In genomic region chr9:37903581-37903830, GRCh38 we compare ENCODE assay signal across 8 cellular contexts. TPM values are rescaled to one million over a fixed set of nuclear protein-coding genes. Genes with fewer than 3 reads are reported as not detected.
DNase-seq lines count a peak whose midpoint lies in the region; ATAC-seq, FAIRE-seq and TF ChIP-seq lines count a peak whose summit lies in the region.

No MANE protein-coding gene starts in this region.

- H3K79me1 ChIP-seq in H1 (ENCODE audit: low read depth, low read length) = peaks cover 3% of the 10 kb centered on the region; the same call in 1 of the 2 replicates

- H3K4ac ChIP-seq in H1 (replicated peaks; ENCODE audit: insufficient read length, low read depth, low read length) = no peak overlapping the region

- DNase-seq in T-helper 2 cell treated with Interferon-gamma antibody and Interleukin-4, amounts not matched to agents 5 μg/mL and 100 μg/mL, for 36 hours (ENCODE audit: low spot score) = no peak
- DNase-seq in T-helper 2 cell = no peak
- no peak for DNase-seq in RWPE1 (ENCODE audit: low spot score)
- DNase-seq in H1 (ENCODE audit: low read depth in 1 of 2, low spot score in 2 of 2) = no peak
- DNase-seq in naive thymus-derived CD4-positive, alpha-beta T cell = peak in 1 of 9 donors; percentile 17
- DNase-seq in SIG-M5 (lab: John Stamatoyannopoulos, UW) = no peak
- DNase-seq in SKM-1 (lab: John Stamatoyannopoulos, UW; ENCODE audit: unreplicated experiment) = no peak

- no peak overlapping the region for H2BK120ac ChIP-seq in H1 (replicated peaks; ENCODE audit: low read depth, low read length)

- H3K27ac Mint-ChIP-seq in T-helper 2 cell treated with Interferon-gamma antibody and Interleukin-4, amounts not matched to agents 5 μg/mL and 100 μg/mL, for 36 hours = peak overlapping the region; percentile 93
- H3K27ac Mint-ChIP-seq in naive thymus-derived CD4-positive, alpha-beta T cell = peak overlapping the region in 8 of 9 donors; percentile 34 to 93 (median 78)

- peaks cover 21% of the 10 kb centered on the region for H3K4me1 Mint-ChIP-seq in T-helper 2 cell treated with Interferon-gamma antibody and Interleukin-4, amounts not matched to agents 5 μg/mL and 100 μg/mL, for 36 hours (ENCODE audit: low read depth)
- H3K4me1 Mint-ChIP-seq in naive thymus-derived CD4-positive, alpha-beta T cell = peaks cover 16 to 41% (median 29%) of the 10 kb centered on the region in 7 donors

- FAIRE-seq in H1 (lab: Jason Lieb, UNC) = no peak

- H4K5ac ChIP-seq in H1 (ENCODE audit: insufficient read length, low read depth, low read length) = no peak overlapping the region

- TF ChIP-seq CTCF in RWPE1 (conservative IDR thresholded peaks at IDR 0.05; ENCODE audit: low read depth) (no peak), H1 (IDR thresholded peaks at IDR 0.05; ENCODE audit: control extremely low read depth in 1 of 3, insufficient read depth in 1 of 3, low read depth in 1 of 3, low read length in 3 of 3) (no peak)

- TF ChIP-seq POLR2A in H1 (IDR thresholded peaks at IDR 0.05; ENCODE audit: control extremely low read depth in 1 of 2, low read depth in 2 of 2, low read length in 2 of 2) = no peak

- no peaks in the 10 kb centered on the region for H3K9me3 ChIP-seq in H1 (ENCODE audit: insufficient read depth in 2 of 2, low read depth in 1 of 2, low read length in 1 of 2)
- H3K9me3 ChIP-seq in naive thymus-derived CD4-positive, alpha-beta T cell (ENCODE audit: control insufficient read depth in 2 of 3, low read length in 3 of 3) = no peaks in the 10 kb centered on the region

- H2BK15ac ChIP-seq in H1 (ENCODE audit: low read length) = no peak overlapping the region

- no peaks in the 10 kb centered on the region for H3K27me3 Mint-ChIP-seq in T-helper 2 cell treated with Interferon-gamma antibody and Interleukin-4, amounts not matched to agents 5 μg/mL and 100 μg/mL, for 36 hours (ENCODE audit: low read depth)
- peaks cover 0 to 4% (median 0%) of the 10 kb centered on the region in 5 donors for H3K27me3 Mint-ChIP-seq in naive thymus-derived CD4-positive, alpha-beta T cell

- no peak overlapping the region for H2BK20ac ChIP-seq in H1 (ENCODE audit: low read length)

- no peak overlapping the region for H2AFZ ChIP-seq in H1 (ENCODE audit: low read length)

- peak overlapping the region; percentile 90 for H3K4me3 Mint-ChIP-seq in T-helper 2 cell treated with Interferon-gamma antibody and Interleukin-4, amounts not matched to agents 5 μg/mL and 100 μg/mL, for 36 hours
- H3K4me3 Mint-ChIP-seq in naive thymus-derived CD4-positive, alpha-beta T cell = peak overlapping the region; percentile 88 to 96 (median 90)

- ATAC-seq in HG02798 (IDR thresholded peaks at IDR 0.05; ENCODE audit: poor library complexity, unreplicated experiment) = peak; percentile 43
- ATAC-seq in naive thymus-derived CD4-positive, alpha-beta T cell = peak; percentile 39

- H3K9ac ChIP-seq in H1 (replicated peaks in 1 of 4; ENCODE audit: extremely low read depth in 1 of 4, low read depth in 3 of 4, low read length in 3 of 4) = peak overlapping the region; percentile 44 to 67 (median 62); a peak in 5 of 7 replicates

- 0 out of 2 replicates have a peak overlapping the region, but pooled peaks have one; percentile 86 for H3K18ac ChIP-seq in H1 (ENCODE audit: extremely low read depth, low read length)

- H3K27ac ChIP-seq in RWPE1 (peak overlapping the region; percentile 93), H1 (ENCODE audit: low read depth, low read length) (no peak overlapping the region; the same call in 1 of the 2 replicates)
- H3K27ac ChIP-seq in naive thymus-derived CD4-positive, alpha-beta T cell (ENCODE audit: low read depth, low read length) = peak overlapping the region; percentile 71

- peaks cover 0 to 10% (median 5%) of the 10 kb centered on the region in 4 experiments; a peak in 5 of 8 replicates for H3K36me3 ChIP-seq in H1 (ENCODE audit: control insufficient read depth in 2 of 4, insufficient read depth in 4 of 4, low read length in 3 of 4)
- peaks cover 0 to 14% (median 7%) of the 10 kb centered on the region in 3 experiments for H3K36me3 ChIP-seq in naive thymus-derived CD4-positive, alpha-beta T cell (ENCODE audit: control insufficient read depth in 2 of 3, insufficient read depth in 3 of 3, low read length in 3 of 3)

- peaks cover 0 to 2% of the 10 kb centered on the region in 2 experiments for H4K20me1 ChIP-seq in H1 (replicated peaks in 1 of 2; ENCODE audit: control insufficient read depth in 1 of 2, insufficient read depth in 2 of 2, low read length in 2 of 2)

- WGBS in H1 (ENCODE audit: extremely low coverage in 1 of 2, insufficient coverage in 1 of 2, insufficient read length in 1 of 2, insufficient replicate concordance in 2 of 2, low coverage in 1 of 2, low lambda C conversion rate in 2 of 2, missing lambda C conversion rate in 1 of 2), 2 experiments = 0% methylated on average over 20 of the region's 20 CpGs; no CpG with 5 or more reads in 1 of the 2 experiments

- H2AK5ac ChIP-seq in H1 (ENCODE audit: low read depth, low read length) = no peak overlapping the region

- H3K4me3 ChIP-seq in H1 (ENCODE audit: extremely low read depth in 1 of 4, insufficient read depth in 2 of 4, low read depth in 3 of 4, low read length in 4 of 4) = peak overlapping the region; percentile 65 to 90 (median 78)
- peak overlapping the region; percentile 69 for H3K4me3 ChIP-seq in naive thymus-derived CD4-positive, alpha-beta T cell (ENCODE audit: low read length)

- peaks cover 10% of the 10 kb centered on the region for H3K36me3 Mint-ChIP-seq in T-helper 2 cell treated with Interferon-gamma antibody and Interleukin-4, amounts not matched to agents 5 μg/mL and 100 μg/mL, for 36 hours (ENCODE audit: low read depth)
- peaks cover 0 to 5% (median 0%) of the 10 kb centered on the region in 5 donors for H3K36me3 Mint-ChIP-seq in naive thymus-derived CD4-positive, alpha-beta T cell

- H3K9me3 Mint-ChIP-seq in T-helper 2 cell treated with Interferon-gamma antibody and Interleukin-4, amounts not matched to agents 5 μg/mL and 100 μg/mL, for 36 hours = no peaks in the 10 kb centered on the region
- no peaks in the 10 kb centered on the region for H3K9me3 Mint-ChIP-seq in naive thymus-derived CD4-positive, alpha-beta T cell

- 0 out of 4 replicates have a peak, but pooled peaks cover 0 to 6% of the 10 kb centered on the region in 2 experiments for H3K79me2 ChIP-seq in H1 (ENCODE audit: control insufficient read depth in 1 of 2, insufficient read depth in 2 of 2, low read length in 2 of 2)

- H3K4me2 ChIP-seq in H1 (ENCODE audit: insufficient read depth in 1 of 2, low read depth in 2 of 2, low read length in 2 of 2) = peak overlapping the region; percentile 90 to 94

- intact Hi-C loops in naive thymus-derived CD4-positive, alpha-beta T cell (cut with micrococcal nuclease) = loop anchor here (1.0 to 5.0 kb wide), 3 partner anchors 118 to 416 kb away; partner anchors contain the start of genes EXOSC3 (in 1 of the 2), FBXO10 (in 1 of the 2) and POLR1E (in 1 of the 2)

- peaks cover 0 to 8% (median 6%) of the 10 kb centered on the region in 4 experiments; a peak in 3 of 7 replicates for H3K4me1 ChIP-seq in H1 (replicated peaks in 1 of 4; ENCODE audit: control insufficient read depth in 3 of 4, insufficient read depth in 4 of 4, low read length in 3 of 4)
- peaks cover 20 to 22% of the 10 kb centered on the region in 2 donors for H3K4me1 ChIP-seq in naive thymus-derived CD4-positive, alpha-beta T cell (ENCODE audit: control insufficient read depth in 2 of 2, insufficient read depth in 2 of 2, low read length in 2 of 2)

- no peak overlapping the region for H3K56ac ChIP-seq in H1 (replicated peaks; ENCODE audit: insufficient read length, low read depth, low read length)

- no peak for TF ChIP-seq RAD21 in H1 (IDR thresholded peaks at IDR 0.05 in 1 of 2, conservative IDR thresholded peaks at IDR 0.05 in 1 of 2; ENCODE audit: low read depth in 2 of 2, low read length in 2 of 2)

- CTCF ChIA-PET in RWPE1 (lab: Yijun Ruan, JAX) (interaction anchor here (0.7 to 2.5 kb wide), 3 partner anchors 10 to 596 kb away, joined by 3 to 6 read pairs (median 3); no protein-coding TSS in a partner anchor), H1 (lab: Charles Lee; ENCODE audit: partially characterized antibody) (interaction anchor here (0.6 to 2.0 kb wide), 9 partner anchors 10 to 458 kb away, joined by 3 to 9 read pairs (median 4); no protein-coding TSS in a partner anchor)
- CTCF ChIA-PET in naive thymus-derived CD4-positive, alpha-beta T cell (lab: Charles Lee) = interaction anchor here (0.9 kb wide), 2 partner anchors 10 to 1741 kb away, joined by 4 read pairs; no protein-coding TSS in a partner anchor

- no peak overlapping the region for H4K8ac ChIP-seq in H1 (ENCODE audit: extremely low read depth, insufficient read depth, low read length)

- TF ChIP-seq EP300 in H1 (IDR thresholded peaks at IDR 0.05; ENCODE audit: borderline replicate concordance in 1 of 2, low read depth in 2 of 2, low read length in 2 of 2) = no peak

- H3K23ac ChIP-seq in H1 (ENCODE audit: insufficient read length) = no peak overlapping the region

- H4K91ac ChIP-seq in H1 (replicated peaks; ENCODE audit: insufficient read length, low read length) = no peak overlapping the region

- H2BK12ac ChIP-seq in H1 (ENCODE audit: low read depth, low read length) = no peak overlapping the region

- H3K14ac ChIP-seq in H1 (ENCODE audit: insufficient read length) = no peak overlapping the region

- peaks cover 0 to 3% (median 0%) of the 10 kb centered on the region in 4 experiments; a peak in 3 of 7 replicates for H3K27me3 ChIP-seq in H1 (replicated peaks in 1 of 4; ENCODE audit: control insufficient read depth in 3 of 4, extremely low read depth in 1 of 4, insufficient read depth in 3 of 4, low read length in 3 of 4)
- no peaks in the 10 kb centered on the region for H3K27me3 ChIP-seq in naive thymus-derived CD4-positive, alpha-beta T cell (ENCODE audit: control insufficient read depth in 2 of 2, insufficient read depth in 2 of 2, low read length in 2 of 2)

- 0 out of 2 replicates have a peak overlapping the region, but pooled peaks have one; percentile 37 for H2BK5ac ChIP-seq in H1 (ENCODE audit: low read depth, low read length)

- H3K23me2 ChIP-seq in H1 (ENCODE audit: low read depth, low read length) = peaks cover 6% of the 10 kb centered on the region

- POLR2A ChIA-PET in RWPE1 (lab: Yijun Ruan, JAX; ENCODE audit: low non-redundant PET) (no interaction called here), H1 (lab: Charles Lee; ENCODE audit: partially characterized antibody) (interaction anchor here (0.8 to 0.9 kb wide), 3 partner anchors 72 to 498 kb away, joined by 3 read pairs; no protein-coding TSS in a partner anchor)
- POLR2A ChIA-PET in naive thymus-derived CD4-positive, alpha-beta T cell (lab: Charles Lee) = interaction anchor here (1.2 to 1.9 kb wide), 2 partner anchors 118 to 166 kb away, joined by 3 to 6 read pairs; partner anchors contain the start of genes EXOSC3 and SHB

RNA-seq across cellular contexts. Expression of gene SLC25A51, which starts 0.4 kb away (rescaled TPM):
- 14.5 and 16.8 TPM in 2 replicates for total RNA-seq in H1 (2021; fragmentation: NEBNext Ultra II Directional; extraction: Animal tissue kit (Norgen Biotek cat#: 25700))
- polyA plus RNA-seq in H1 (2011; rRNA removed) = 5.4 and 8.0 TPM in 2 replicates
- polyA plus RNA-seq in H1 (2011; cell fraction: cytosol; rRNA removed) = 6.3 TPM
- polyA plus RNA-seq in H1 (2011; cell fraction: nucleus; rRNA removed) = 6.7 TPM
- 5.5 to 7.7 TPM (median 6.4 TPM) in 4 replicates for polyA plus RNA-seq in H1 (2012, experiment 1 of 2)
- 1.9 TPM for polyA plus RNA-seq in H1 (2012, experiment 2 of 2)
- 8.0 TPM for polyA plus RNA-seq in H1 (2013, experiment 1 of 2)
- polyA plus RNA-seq in H1 (2013, experiment 2 of 2) = 7.4 TPM
- 37.8 and 43.4 TPM in 2 replicates for polyA minus RNA-seq in H1 (2011; rRNA and poly(A)+ RNA removed)
- 11.3 TPM for polyA minus RNA-seq in H1 (2011; cell fraction: cytosol; rRNA and poly(A)+ RNA removed)
- 28.6 TPM for polyA minus RNA-seq in H1 (2011; cell fraction: nucleus; rRNA and poly(A)+ RNA removed)
- total RNA-seq in naive thymus-derived CD4-positive, alpha-beta T cell = 10 to 100 TPM; 20.2 to 37.8 (median 30.2) TPM
- polyA plus RNA-seq in naive thymus-derived CD4-positive, alpha-beta T cell = 10 to 100 TPM; 10.8 to 11.6 TPM
